ENCODE assay signal across 25 cellular contexts in genomic region chr20:12893019-12893418, GRCh38.
"Had no signal": no experiment of that assay in that cellular context is flagged by ENCODE, and none has a peak within 500 bp of the region (broad histone marks: within the 10 kb centered on the region; RNA-seq: fewer than 3 reads in every experiment).

No MANE protein-coding gene starts in this region.

- ATAC-seq: HepG2 had no signal

- H3K4me1 ChIP-seq: SJSA1 had no signal

- H3K36me3 ChIP-seq: MG63, SJSA1 had no signal

- H3K27ac ChIP-seq: SJSA1, SK-N-MC had no signal

- H3K27me3 ChIP-seq: MG63, SJSA1 had no signal

- H3K9me3 ChIP-seq: MG63, SJSA1 had no signal

- DNase-seq: IMR-90, Karpas-422, KG1, MG63, NCI-H1092, NCI-H1105 treated with DMSO at 0.1 percent for 48 hours, NCI-H1417 treated with DMSO at 0.1 percent for 48 hours, NCI-H146, NCI-H1694 treated with DMSO at 0.1 percent for 48 hours, NCI-H1930, NCI-H2081, NCI-H2171, NCI-H226, NCI-H446, NCI-H510A, NCI-H524 treated with DMSO at 0.1 percent for 48 hours, NCI-H69, NCI-H774, OCI-M1, Right ventricle myocardium superior, RPMI8226, SIG-M5 had no signal

- H3K4me3 ChIP-seq: MG63, SJSA1, SK-N-MC had no signal
